Comparison of ENCODE assay signal across 1 cellular context in the genomic region with DNA sequence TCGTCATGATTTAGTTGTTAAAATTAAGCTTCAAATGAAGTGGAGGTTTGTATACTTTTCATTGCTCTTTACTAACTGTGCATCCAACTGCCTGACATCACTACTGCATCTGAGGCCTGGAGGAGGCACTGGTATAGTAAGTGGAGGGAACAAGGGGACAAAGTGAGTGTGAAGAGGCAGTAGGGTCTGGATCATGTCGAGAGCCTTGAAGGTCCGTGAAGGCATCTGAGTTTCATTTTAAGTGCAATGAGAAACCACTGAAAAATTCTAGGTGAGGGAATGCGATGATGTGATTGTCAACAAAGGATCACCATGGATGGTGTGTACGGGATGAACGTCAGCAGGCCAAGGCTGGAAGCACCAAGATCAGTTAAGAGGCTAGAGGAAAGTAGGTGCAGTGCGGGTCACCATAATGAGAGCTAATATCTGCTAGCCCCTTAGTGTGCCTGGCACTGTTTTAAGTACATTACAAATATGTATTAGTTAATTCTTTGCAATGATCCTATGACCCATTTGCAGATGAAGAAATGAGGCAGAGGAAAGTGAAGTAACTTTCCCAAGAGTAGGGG.
TF ChIP-seq lines count a peak whose summit lies in the region.

No MANE protein-coding gene starts in this region.

TF ChIP-seq in WTC11, 78 proteins besides CTCF, POLR2A, EP300 and RAD21 (continued from another document):
- TF ChIP-seq, protein P1, sequence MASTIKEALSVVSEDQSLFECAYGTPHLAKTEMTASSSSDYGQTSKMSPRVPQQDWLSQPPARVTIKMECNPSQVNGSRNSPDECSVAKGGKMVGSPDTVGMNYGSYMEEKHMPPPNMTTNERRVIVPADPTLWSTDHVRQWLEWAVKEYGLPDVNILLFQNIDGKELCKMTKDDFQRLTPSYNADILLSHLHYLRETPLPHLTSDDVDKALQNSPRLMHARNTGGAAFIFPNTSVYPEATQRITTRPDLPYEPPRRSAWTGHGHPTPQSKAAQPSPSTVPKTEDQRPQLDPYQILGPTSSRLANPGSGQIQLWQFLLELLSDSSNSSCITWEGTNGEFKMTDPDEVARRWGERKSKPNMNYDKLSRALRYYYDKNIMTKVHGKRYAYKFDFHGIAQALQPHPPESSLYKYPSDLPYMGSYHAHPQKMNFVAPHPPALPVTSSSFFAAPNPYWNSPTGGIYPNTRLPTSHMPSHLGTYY (CRISPR knock-in tag; IDR thresholded peaks at IDR 0.05): no peak
- TF ChIP-seq SMAD4 (CRISPR knock-in tag; IDR thresholded peaks at IDR 0.05): no peak
- no peak for TF ChIP-seq NR1H2 (CRISPR knock-in tag; IDR thresholded peaks at IDR 0.05)
